Comparison of ENCODE assay signal across 8 cellular contexts in genomic region chr14:77026930-77027537, GRCh38. TPM values are rescaled to one million over a fixed set of nuclear protein-coding genes. Genes with fewer than 3 reads are reported as not detected.
DNase-seq lines count a peak whose midpoint lies in the region; ATAC-seq and TF ChIP-seq lines count a peak whose summit lies in the region.

No MANE protein-coding gene starts in this region.

- no peaks in the 10 kb centered on the region for H3K27me3 Mint-ChIP-seq in IgD-negative memory B cell

- peaks cover 41% of the 10 kb centered on the region for H3K79me2 ChIP-seq in ACC112 (ENCODE audit: control insufficient read depth, insufficient read depth, low read length, unreplicated experiment)

- H3K9me3 Mint-ChIP-seq in IgD-negative memory B cell: no peaks in the 10 kb centered on the region

- peaks cover 4% of the 10 kb centered on the region for H3K36me3 Mint-ChIP-seq in IgD-negative memory B cell

- H3K4me1 Mint-ChIP-seq in IgD-negative memory B cell: peaks cover 18 to 30% (median 27%) of the 10 kb centered on the region in 3 donors

- H3K4me3 ChIP-seq in ACC112 (ENCODE audit: low read depth, low read length) (peak overlapping the region; percentile 81), suprapubic skin (peak overlapping the region; percentile 78)

- H3K4me3 Mint-ChIP-seq in IgD-negative memory B cell: peak overlapping the region; percentile 88 to 99 (median 92)

- H3K36me3 ChIP-seq in ACC112 (ENCODE audit: insufficient read depth, low read length) (peaks cover 16% of the 10 kb centered on the region; the same call in 1 of the 2 replicates), suprapubic skin (peaks cover 7% of the 10 kb centered on the region)

- no peak for TF ChIP-seq EP300 in suprapubic skin (IDR thresholded peaks at IDR 0.05)

- peak; percentile 14 for ATAC-seq in GM18505 (IDR thresholded peaks at IDR 0.05; ENCODE audit: unreplicated experiment)

- no peak for TF ChIP-seq POLR2A in GM18505 (IDR thresholded peaks at IDR 0.05; ENCODE audit: borderline replicate concordance, extremely low read depth, insufficient read depth, insufficient read length)
- no peak for TF ChIP-seq POLR2A in suprapubic skin (IDR thresholded peaks at IDR 0.05)

- H3K4me1 ChIP-seq in ACC112 (ENCODE audit: control insufficient read depth, insufficient read depth, low read length, unreplicated experiment) (peaks cover 37% of the 10 kb centered on the region), suprapubic skin (peaks cover 79% of the 10 kb centered on the region)

- TF ChIP-seq CTCF in suprapubic skin (IDR thresholded peaks at IDR 0.05): peak in 1 of 2 donors; percentile 3

- H3K27ac ChIP-seq in ACC112 (ENCODE audit: low read depth, low read length) (peak overlapping the region; percentile 95), suprapubic skin (peak overlapping the region; percentile 99)

- H3K27ac Mint-ChIP-seq in IgD-negative memory B cell: peak overlapping the region in 2 of 3 donors; percentile 16 to 99

- no peak overlapping the region for H2AFZ ChIP-seq in ACC112 (ENCODE audit: low read length, unreplicated experiment)

- peak; percentile 15 to 53 (median 38) for DNase-seq in activated CD4-positive, CD25-positive, alpha-beta regulatory T cell (lab: John Stamatoyannopoulos, UW)
- DNase-seq in dermis blood vessel endothelial cell: peak; percentile 80
- peak; percentile 78 to 88 for DNase-seq in lung microvascular endothelial cell (ENCODE audit: low read depth in 2 of 2)
- peak in 1 of 2 donors; percentile 82 for DNase-seq in suprapubic skin (ENCODE audit: low spot score in 2 of 2)
- no peak for DNase-seq in COLO829 (ENCODE audit: low spot score)

- no peaks in the 10 kb centered on the region for H3K9me3 ChIP-seq in suprapubic skin

- no peaks in the 10 kb centered on the region for H3K27me3 ChIP-seq in ACC112 (ENCODE audit: insufficient read depth, low read length)
- H3K27me3 ChIP-seq in suprapubic skin: no peaks in the 10 kb centered on the region

- under 1% methylated on average over 37 of the region's 65 CpGs for WGBS in suprapubic skin

RNA-seq across cellular contexts. Expression of gene IRF2BPL, which starts 1.5 kb away (rescaled TPM):
- 2.6 TPM for polyA plus RNA-seq in IgD-negative memory B cell
- total RNA-seq in dermis blood vessel endothelial cell (11.6 and 17.9 TPM in 2 replicates), lung microvascular endothelial cell (5.4 and 10.1 TPM in 2 replicates), suprapubic skin (10 to 100 TPM; 44.7 to 72.7 (median 65.6) TPM)
